1 cellular context compared by ENCODE assay signal in genomic region chr22:35377735-35378134, GRCh38.
TF ChIP-seq lines count a peak whose summit lies in the region.

No MANE protein-coding gene starts in this region.

TF ChIP-seq in H1, 55 proteins besides CTCF, POLR2A, EP300 and RAD21 (continued from another document):
- TF ChIP-seq SAP30 (IDR thresholded peaks at IDR 0.05; ENCODE audit: insufficient read depth, insufficient replicate concordance, low read length): no peak
- no peak for TF ChIP-seq SP1 (IDR thresholded peaks at IDR 0.05; ENCODE audit: low read depth, low read length)
- TF ChIP-seq BACH1 (IDR thresholded peaks at IDR 0.05; ENCODE audit: low read length): peak; percentile 78
